Comparison of ENCODE assay signal across 6 cellular contexts in the genomic region with DNA sequence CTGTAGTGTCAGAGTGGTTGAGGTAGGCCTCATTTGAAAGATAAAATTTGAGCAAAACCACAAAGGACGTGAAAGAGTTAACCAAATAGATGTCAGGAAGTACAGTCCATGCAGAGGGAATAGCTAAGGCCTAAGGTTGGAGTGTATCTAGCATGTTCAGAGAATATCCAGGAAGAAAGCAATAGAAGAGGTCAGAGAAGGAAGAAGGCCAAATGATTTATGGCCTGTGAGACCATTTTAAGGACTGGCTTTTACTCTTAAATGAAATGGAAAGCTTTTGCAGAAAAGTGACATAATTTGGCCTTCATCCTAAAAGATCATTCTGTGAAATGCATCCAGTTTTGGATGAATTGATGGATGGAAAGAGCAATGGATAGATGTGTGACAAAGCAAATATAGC.
"Had no signal": no experiment of that assay in that cellular context is flagged by ENCODE, and none has a peak within 500 bp of the region (broad histone marks: within the 10 kb centered on the region; RNA-seq: fewer than 3 reads in every experiment).

No MANE protein-coding gene starts in this region.

- H3K27ac ChIP-seq: HL-60, KMS-11 had no signal

- DNase-seq: KBM-7, KG1 had no signal

- FAIRE-seq: HTR-8/SVneo had no signal

- H3K9ac ChIP-seq: KMS-11 had no signal

- H3K4me3 Mint-ChIP-seq: IgD-negative memory B cell had no signal

- H3K27me3 Mint-ChIP-seq: IgD-negative memory B cell had no signal

- H3K27ac Mint-ChIP-seq: IgD-negative memory B cell had no signal

- H3K4me2 ChIP-seq: KMS-11 had no signal

- H3K9me3 Mint-ChIP-seq: IgD-negative memory B cell had no signal
